ENCODE assay signal across 28 cellular contexts in the genomic region with DNA sequence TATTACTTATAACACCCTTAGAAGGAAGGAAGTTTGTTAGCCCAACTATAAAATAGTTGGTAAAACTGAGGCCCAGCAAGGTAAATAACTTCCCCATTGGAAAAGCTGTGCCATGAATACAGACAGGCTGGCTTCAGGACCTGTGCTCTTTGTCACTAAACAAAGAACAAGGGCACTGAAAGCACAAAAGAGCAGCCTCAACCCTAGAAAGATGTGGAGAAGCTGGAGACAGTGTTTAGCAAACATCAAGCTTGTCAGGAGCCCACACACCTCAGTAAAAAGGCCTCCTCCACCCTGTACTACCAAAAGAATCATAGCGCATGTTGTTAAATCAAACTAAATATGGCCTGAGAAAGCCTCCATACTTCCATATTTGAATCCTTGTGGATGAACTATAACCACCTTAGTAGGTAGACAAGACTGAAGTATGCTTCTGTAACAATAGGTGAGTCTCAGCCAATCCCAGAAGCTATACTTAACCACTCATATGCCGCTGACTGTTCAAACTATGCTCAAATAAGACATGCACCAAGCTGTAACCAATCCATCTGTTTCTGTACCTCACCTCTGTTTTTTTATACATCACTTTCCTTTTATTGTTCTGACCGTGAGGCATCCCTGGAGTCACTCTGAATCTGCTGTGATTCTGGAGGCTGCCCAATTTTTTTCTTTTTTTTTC. TPM values are rescaled to one million over a fixed set of nuclear protein-coding genes. Genes with fewer than 3 reads are reported as not detected.
"Had no signal": no experiment of that assay in that cellular context is flagged by ENCODE, and none has a peak within 500 bp of the region (broad histone marks: within the 10 kb centered on the region; RNA-seq: fewer than 3 reads in every experiment).

No MANE protein-coding gene starts in this region.

- H3K27me3 Mint-ChIP-seq: natural killer cell treated with Interleukin-12 subunit alpha and Interleukin-12 subunit beta and Interleukin-15 and Interleukin-18, amount 100 ng/mL, for 72 hours had no signal

- H3K36me3 ChIP-seq: brain microvascular endothelial cell, left ventricle myocardium inferior, sigmoid colon, transverse colon, uterus had no signal

- H3K9me3 ChIP-seq: left ventricle myocardium inferior, sigmoid colon, transverse colon, uterus had no signal

- H3K36me3 Mint-ChIP-seq: activated naive CD4-positive, alpha-beta T cell treated with anti-CD3 and anti-CD28 coated beads, Interleukin-2, amount 50 U/mL, for 24 hours; natural killer cell treated with Interleukin-12 subunit alpha and Interleukin-12 subunit beta and Interleukin-15 and Interleukin-18, amount 100 ng/mL, for 72 hours; stimulated activated naive B cell treated with anti-CD40 and anti-IgM and Interleukin-4, amounts not matched to agents 10 μg/mL and 1 μg/mL and 100 μg/mL, for 72 hours had no signal

- H3K27ac Mint-ChIP-seq: activated naive CD4-positive, alpha-beta T cell treated with anti-CD3 and anti-CD28 coated beads, Interleukin-2, amount 50 U/mL, for 24 hours; natural killer cell treated with Interleukin-12 subunit alpha and Interleukin-12 subunit beta and Interleukin-15 and Interleukin-18, amount 100 ng/mL, for 72 hours; stimulated activated naive B cell treated with anti-CD40 and anti-IgM and Interleukin-4, amounts not matched to agents 10 μg/mL and 1 μg/mL and 100 μg/mL, for 72 hours had no signal

- H3K4me1 Mint-ChIP-seq: activated naive CD4-positive, alpha-beta T cell treated with anti-CD3 and anti-CD28 coated beads, Interleukin-2, amount 50 U/mL, for 24 hours; stimulated activated naive B cell treated with anti-CD40 and anti-IgM and Interleukin-4, amounts not matched to agents 10 μg/mL and 1 μg/mL and 100 μg/mL, for 72 hours had no signal

- ATAC-seq: foreskin keratinocyte; natural killer cell treated with Interleukin-12 subunit alpha and Interleukin-12 subunit beta and Interleukin-15 and Interleukin-18, amount 100 ng/mL, for 72 hours; stimulated activated naive B cell treated with anti-CD40 and anti-IgM and Interleukin-4, amounts not matched to agents 10 μg/mL and 1 μg/mL and 100 μg/mL, for 72 hours had no signal

- H3K4me3 ChIP-seq: left ventricle myocardium inferior, sigmoid colon, smooth muscle cell, transverse colon, uterus had no signal

- H3K27me3 ChIP-seq: brain microvascular endothelial cell, foreskin keratinocyte, sigmoid colon, transverse colon, uterus had no signal

- DNase-seq: activated CD4-positive, alpha-beta T cell treated with anti-CD3 and anti-CD28 coated beads, Interleukin-2, amount 50 U/mL, for 1 hour; activated CD4-positive, CD25-positive, alpha-beta regulatory T cell treated with anti-CD3 and anti-CD28 coated beads, Interleukin-2, amount 50 U/mL, for 72 hours; activated gamma-delta T cell treated with Interleukin-2 at 50 U/mL for 16 hours; activated T-cell treated with anti-CD3 and anti-CD28 coated beads, Interleukin-2, amount 50 U/mL, for 1 hour; aorta; brain microvascular endothelial cell; caudate nucleus; dermis blood vessel endothelial cell; effector CD8-positive, alpha-beta T cell; foreskin keratinocyte; kidney glomerular epithelial cell; left ventricle myocardium inferior; mammary epithelial cell; midbrain; sigmoid colon; stimulated activated CD4-positive, alpha-beta T cell treated with anti-CD3 and anti-CD28 coated beads, Interleukin-15, amount 100 ng/mL, for 24 hours; stimulated activated CD8-positive, alpha-beta memory T cell treated with anti-CD3 and anti-CD28 coated beads, Interleukin-4, amount 100 ng/mL, for 48 hours; stimulated activated naive B cell treated with anti-CD40 and anti-IgM and Interleukin-4, amounts not matched to agents 10 μg/mL and 1 μg/mL and 100 μg/mL, for 72 hours; uterus had no signal

- H3K9me3 Mint-ChIP-seq: activated naive CD4-positive, alpha-beta T cell treated with anti-CD3 and anti-CD28 coated beads, Interleukin-2, amount 50 U/mL, for 24 hours; natural killer cell treated with Interleukin-12 subunit alpha and Interleukin-12 subunit beta and Interleukin-15 and Interleukin-18, amount 100 ng/mL, for 72 hours; stimulated activated naive B cell treated with anti-CD40 and anti-IgM and Interleukin-4, amounts not matched to agents 10 μg/mL and 1 μg/mL and 100 μg/mL, for 72 hours had no signal

- H3K4me3 Mint-ChIP-seq: activated naive CD4-positive, alpha-beta T cell treated with anti-CD3 and anti-CD28 coated beads, Interleukin-2, amount 50 U/mL, for 24 hours; natural killer cell treated with Interleukin-12 subunit alpha and Interleukin-12 subunit beta and Interleukin-15 and Interleukin-18, amount 100 ng/mL, for 72 hours; stimulated activated naive B cell treated with anti-CD40 and anti-IgM and Interleukin-4, amounts not matched to agents 10 μg/mL and 1 μg/mL and 100 μg/mL, for 72 hours had no signal

- H3K27ac ChIP-seq: brain microvascular endothelial cell, foreskin keratinocyte, left ventricle myocardium inferior, sigmoid colon, transverse colon, uterus had no signal

- H3K4me1 ChIP-seq: foreskin keratinocyte, left ventricle myocardium inferior, uterus had no signal

RNA-seq across cellular contexts. Expression of a gene that starts 18.4 kb away (rescaled TPM):
- total RNA-seq: aorta; dermis blood vessel endothelial cell; foreskin keratinocyte; glomerular endothelial cell; left ventricle myocardium inferior; mammary epithelial cell; natural killer cell treated with Interleukin-12 subunit alpha and Interleukin-12 subunit beta and Interleukin-15 and Interleukin-18, amount 100 ng/mL, for 72 hours; renal cortical epithelial cell; sigmoid colon; T-helper 2 cell treated with Interferon-gamma antibody and Interleukin-4, amounts not matched to agents 100 ng/mL and 5 ng/mL, for 36 hours; temporal lobe; transverse colon; uterus had no signal
- polyA plus RNA-seq: foreskin keratinocyte, mammary epithelial cell had no signal

RNA-seq across cellular contexts. Expression of a gene that starts 28.6 kb away (rescaled TPM):
- total RNA-seq: dermis blood vessel endothelial cell; foreskin keratinocyte; glomerular endothelial cell; mammary epithelial cell; natural killer cell treated with Interleukin-12 subunit alpha and Interleukin-12 subunit beta and Interleukin-15 and Interleukin-18, amount 100 ng/mL, for 72 hours; smooth muscle cell; T-helper 2 cell treated with Interferon-gamma antibody and Interleukin-4, amounts not matched to agents 100 ng/mL and 5 ng/mL, for 36 hours; uterus had no signal
- polyA plus RNA-seq: mammary epithelial cell had no signal

RNA-seq across cellular contexts. Expression of a gene that starts 46.2 kb away (rescaled TPM):
- total RNA-seq: dermis blood vessel endothelial cell; foreskin keratinocyte; glomerular endothelial cell; natural killer cell treated with Interleukin-12 subunit alpha and Interleukin-12 subunit beta and Interleukin-15 and Interleukin-18, amount 100 ng/mL, for 72 hours; sigmoid colon; T-helper 2 cell treated with Interferon-gamma antibody and Interleukin-4, amounts not matched to agents 100 ng/mL and 5 ng/mL, for 36 hours; temporal lobe; transverse colon; uterus had no signal
- polyA plus RNA-seq: esophagus, sigmoid colon had no signal
